ENCODE assay signal across 1 cellular context in genomic region chr17:47812146-47812920, GRCh38.
TF ChIP-seq lines count a peak whose summit lies in the region.

No MANE protein-coding gene starts in this region.

TF ChIP-seq in K562, 482 proteins besides CTCF, POLR2A, EP300 and RAD21:
- TF ChIP-seq EGR1 (conservative IDR thresholded peaks at IDR 0.05) = no peak
- TF ChIP-seq NONO (IDR thresholded peaks at IDR 0.05; ENCODE audit: low read depth in 2 of 2, low read length in 1 of 2) = no peak
- peak; percentile 94 for TF ChIP-seq ZNF263 (CRISPR knock-in tag; IDR thresholded peaks at IDR 0.05; ENCODE audit: borderline replicate concordance)
TF ChIP-seq in K562: peak in this region for 1.
